In the genomic region with DNA sequence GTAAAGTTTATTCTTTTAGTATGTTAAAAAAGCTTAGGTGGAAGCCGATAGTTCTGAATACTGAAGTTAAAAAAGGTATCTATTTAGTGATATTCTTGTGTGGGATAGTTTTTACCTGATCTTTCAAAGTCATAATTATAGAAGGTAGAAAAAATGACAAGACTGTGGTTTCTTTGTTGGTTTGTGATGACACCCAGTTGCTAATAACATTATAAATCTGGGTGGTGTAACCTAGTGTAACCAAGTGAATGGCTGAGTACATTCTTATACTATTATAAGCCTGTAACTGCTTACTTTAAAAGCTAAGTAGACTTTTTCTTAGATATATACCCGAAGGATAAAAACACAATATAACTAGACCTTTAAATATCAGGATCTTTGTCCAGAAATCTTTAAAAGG, we compare ENCODE assay signal across 8 cellular contexts. TPM values are rescaled to one million over a fixed set of nuclear protein-coding genes. Genes with fewer than 3 reads are reported as not detected.
DNase-seq lines count a peak whose midpoint lies in the region; ATAC-seq, FAIRE-seq and TF ChIP-seq lines count a peak whose summit lies in the region.

No MANE protein-coding gene starts in this region.

- TF ChIP-seq RAD21 in A549 (conservative IDR thresholded peaks at IDR 0.05 in 1 of 2, IDR thresholded peaks at IDR 0.05 in 1 of 2): no peak

- peak overlapping the region; percentile 98 to 99 for H3K27ac Mint-ChIP-seq in activated naive CD4-positive, alpha-beta T cell treated with anti-CD3 and anti-CD28 coated beads, Interleukin-2, amount 50 U/mL, for 72 hours

- WGBS in A549 (ENCODE audit: missing lambda C conversion rate): 12% methylated on average over 2 of the region's 2 CpGs

- peak overlapping the region; percentile 99 to 100; a peak in 4 of 6 replicates for H3K27ac ChIP-seq in A549
- peak overlapping the region in 1 of 2 donors; percentile 92 for H3K27ac ChIP-seq in kidney (ENCODE audit: low read depth in 2 of 2, low read length in 2 of 2)
- peak overlapping the region; percentile 99 for H3K27ac ChIP-seq in upper lobe of right lung

- peaks cover 23 to 28% of the 10 kb centered on the region in 2 donors for H3K36me3 Mint-ChIP-seq in activated naive CD4-positive, alpha-beta T cell treated with anti-CD3 and anti-CD28 coated beads, Interleukin-2, amount 50 U/mL, for 72 hours

- no peak for TF ChIP-seq POLR2A in A549 (IDR thresholded peaks at IDR 0.05; ENCODE audit: low read length)

- CTCF ChIA-PET in A549 (lab: Yijun Ruan, JAX): interaction anchor here (1.7 kb wide), 1 partner anchor 101 kb away, joined by 14 read pairs; no protein-coding TSS in a partner anchor

- no peak for DNase-seq in A549 (ENCODE audit: low read depth in 1 of 2, low spot score in 1 of 2)
- no peak for DNase-seq in HFF-Myc (ENCODE audit: extremely low read depth, low read depth)
- no peak for DNase-seq in activated naive CD4-positive, alpha-beta T cell treated with anti-CD3 and anti-CD28 coated beads, Interleukin-2, amount 50 U/mL, for 72 hours (ENCODE audit: low spot score in 2 of 2)
- no peak for DNase-seq in kidney
- no peak for DNase-seq in upper lobe of right lung
- no peak for DNase-seq in stimulated activated CD4-positive, alpha-beta T cell treated with anti-CD3 and anti-CD28 coated beads, Interleukin-4, amount 100 ng/mL, for 24 hours
- no peak for DNase-seq in NCI-H2196 (lab: John Stamatoyannopoulos, UW; ENCODE audit: unreplicated experiment)

- FAIRE-seq in A549 (lab: Jason Lieb, UNC): no peak
- no peak for FAIRE-seq in kidney (lab: Jason Lieb, UNC)

- no peaks in the 10 kb centered on the region for H3K9me3 Mint-ChIP-seq in activated naive CD4-positive, alpha-beta T cell treated with anti-CD3 and anti-CD28 coated beads, Interleukin-2, amount 50 U/mL, for 72 hours

- H3K36me3 ChIP-seq in kidney (ENCODE audit: control insufficient read depth in 1 of 2, insufficient read depth in 2 of 2, low read length in 2 of 2): no peaks in the 10 kb centered on the region
- no peaks in the 10 kb centered on the region for H3K36me3 ChIP-seq in upper lobe of right lung

- H3K4me3 ChIP-seq in A549: peak overlapping the region; percentile 84
- H3K4me3 ChIP-seq in HFF-Myc (replicated peaks; ENCODE audit: low read depth, low read length): peak overlapping the region; percentile 88
- peak overlapping the region; percentile 89 to 98 for H3K4me3 ChIP-seq in kidney (ENCODE audit: low read length in 2 of 2)
- peak overlapping the region; percentile 91 for H3K4me3 ChIP-seq in upper lobe of right lung

- intact Hi-C loops in kidney (cut with DNase I): no loop called here
- intact Hi-C loops in upper lobe of right lung (cut with DNase I): no loop called here

- H3K27me3 ChIP-seq in upper lobe of right lung: no peaks in the 10 kb centered on the region

- POLR2A ChIA-PET in A549 (lab: Yijun Ruan, JAX): no interaction called here

- TF ChIP-seq EP300 in A549 (IDR thresholded peaks at IDR 0.05): no peak

- ATAC-seq in A549 (no peak), upper lobe of right lung (no peak), HG02840 (IDR thresholded peaks at IDR 0.05; ENCODE audit: low FRiP score, unreplicated experiment) (no peak)
- no peak for ATAC-seq in activated naive CD4-positive, alpha-beta T cell treated with anti-CD3 and anti-CD28 coated beads, Interleukin-2, amount 50 U/mL, for 72 hours

- peaks cover 25% of the 10 kb centered on the region for H3K4me1 ChIP-seq in A549
- H3K4me1 ChIP-seq in kidney (ENCODE audit: control insufficient read depth in 1 of 2, insufficient read depth in 1 of 2, low read depth in 1 of 2, low read length in 2 of 2): peaks cover 14 to 16% of the 10 kb centered on the region in 2 donors
- H3K4me1 ChIP-seq in upper lobe of right lung: peaks cover 44% of the 10 kb centered on the region

- peak overlapping the region; percentile 82 for H3K4me2 ChIP-seq in A549

- peak overlapping the region; percentile 71 to 94 for H3K9ac ChIP-seq in kidney (ENCODE audit: low read length in 2 of 2)

- TF ChIP-seq CTCF in A549 (IDR thresholded peaks at IDR 0.05) (no peak), HFF-Myc (IDR thresholded peaks at IDR 0.05; ENCODE audit: low read depth, low read length, missing control alignments) (no peak), kidney (IDR thresholded peaks at IDR 0.05; ENCODE audit: borderline replicate concordance, extremely low read depth, insufficient read depth) (no peak), upper lobe of right lung (IDR thresholded peaks at IDR 0.05) (no peak)

- H3K9me3 ChIP-seq in A549 (no peaks in the 10 kb centered on the region), kidney (ENCODE audit: control insufficient read depth in 1 of 2, low read length in 2 of 2) (no peaks in the 10 kb centered on the region), upper lobe of right lung (no peaks in the 10 kb centered on the region)

TF ChIP-seq in A549, 52 proteins besides CTCF, POLR2A, EP300 and RAD21:
- TF ChIP-seq GATA3 (IDR thresholded peaks at IDR 0.05; ENCODE audit: borderline replicate concordance) (no peak), NFE2L2 (conservative IDR thresholded peaks at IDR 0.05; ENCODE audit: low read length) (no peak)

RNA-seq across cellular contexts. Expression of a gene that starts 2.3 kb away (rescaled TPM):
- polyA plus RNA-seq in A549 (2011; rRNA removed) (39.6 and 46.5 TPM in 2 replicates), A549 (2017; fragmentation: RNase III; extraction: RNeasy Plus Mini Kit Qiagen cat#74134 plus additional on column Dnase treatment) (17.7 to 18.2 TPM (median 17.9 TPM) in 3 replicates), kidney (ENCODE audit: insufficient read depth, low read depth, low replicate concordance) (15.5 TPM)
- 9.4 and 11.0 TPM in 2 replicates for polyA plus RNA-seq in A549 (2012; cell fraction: cytosol; rRNA removed)
- polyA plus RNA-seq in A549 (2012; cell fraction: nucleus; rRNA removed): 16.7 and 16.9 TPM in 2 replicates
- polyA minus RNA-seq in A549 (2011; rRNA and poly(A)+ RNA removed): 47.5 and 61.1 TPM in 2 replicates
- 10 to 100 TPM; 37.6 to 41.3 TPM for total RNA-seq in activated naive CD4-positive, alpha-beta T cell treated with anti-CD3 and anti-CD28 coated beads, Interleukin-2, amount 50 U/mL, for 72 hours
- total RNA-seq in kidney (50.9 TPM), upper lobe of right lung (51.4 TPM)
